22 cellular contexts compared by ENCODE assay signal in the genomic region with DNA sequence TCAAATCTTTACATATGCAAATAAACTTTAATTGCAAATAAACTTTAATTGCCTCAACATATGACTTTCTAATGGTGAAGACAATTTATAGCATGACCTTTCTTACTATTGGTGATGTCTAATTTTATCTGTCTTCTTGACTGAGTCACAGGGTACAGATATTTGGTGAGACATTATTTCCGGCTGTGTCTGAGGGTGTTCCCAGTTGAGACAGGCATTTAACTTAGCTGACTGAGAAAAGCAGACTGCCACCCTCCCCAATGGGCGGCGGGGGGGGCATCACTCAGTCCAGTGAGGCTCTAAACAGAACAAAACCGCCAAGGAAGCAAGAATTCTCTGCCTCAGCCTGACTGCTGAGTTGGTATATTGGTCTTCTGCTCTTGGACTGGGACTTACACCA.
DNase-seq lines count a peak whose midpoint lies in the region; ATAC-seq and TF ChIP-seq lines count a peak whose summit lies in the region.
"Had no signal": no experiment of that assay in that cellular context is flagged by ENCODE, and none has a peak within 500 bp of the region (broad histone marks: within the 10 kb centered on the region; RNA-seq: fewer than 3 reads in every experiment).

No MANE protein-coding gene starts in this region.

- H3K9me3 Mint-ChIP-seq in activated CD4-positive, alpha-beta T cell treated with anti-CD3 and anti-CD28 coated beads for 36 hours (ENCODE audit: low read depth) = no peaks in the 10 kb centered on the region
- H3K9me3 Mint-ChIP-seq: CD14-positive monocyte; HFFc6; stimulated activated effector memory CD8-positive, alpha-beta T cell treated with anti-CD3 and anti-CD28 coated beads, Interleukin-12 subunit alpha, Interleukin-12 subunit beta, amount 100 ng/mL, for 72 hours; T-helper 2 cell treated with Interferon-gamma antibody and Interleukin-4, amounts not matched to agents 5 μg/mL and 100 μg/mL, for 36 hours had no signal

- no peak overlapping the region for H3K4me3 Mint-ChIP-seq in activated CD4-positive, alpha-beta T cell treated with anti-CD3 and anti-CD28 coated beads for 36 hours
- H3K4me3 Mint-ChIP-seq: CD14-positive monocyte; HFFc6; stimulated activated effector memory CD8-positive, alpha-beta T cell treated with anti-CD3 and anti-CD28 coated beads, Interleukin-12 subunit alpha, Interleukin-12 subunit beta, amount 100 ng/mL, for 72 hours; T-helper 2 cell treated with Interferon-gamma antibody and Interleukin-4, amounts not matched to agents 5 μg/mL and 100 μg/mL, for 36 hours had no signal

- no peak overlapping the region for H3K27ac Mint-ChIP-seq in activated CD4-positive, alpha-beta T cell treated with anti-CD3 and anti-CD28 coated beads for 36 hours
- H3K27ac Mint-ChIP-seq: HFFc6; stimulated activated effector memory CD8-positive, alpha-beta T cell treated with anti-CD3 and anti-CD28 coated beads, Interleukin-12 subunit alpha, Interleukin-12 subunit beta, amount 100 ng/mL, for 72 hours; T-helper 2 cell treated with Interferon-gamma antibody and Interleukin-4, amounts not matched to agents 5 μg/mL and 100 μg/mL, for 36 hours had no signal

- ATAC-seq in activated CD4-positive, alpha-beta T cell treated with anti-CD3 and anti-CD28 coated beads for 36 hours = peak; percentile 70
- no peak for ATAC-seq in upper lobe of left lung (ENCODE audit: low FRiP score in 2 of 2)
- ATAC-seq: stimulated activated effector memory CD8-positive, alpha-beta T cell treated with anti-CD3 and anti-CD28 coated beads, Interleukin-12 subunit alpha, Interleukin-12 subunit beta, amount 100 ng/mL, for 72 hours had no signal

- peaks cover 0 to 17% (median 11%) of the 10 kb centered on the region in 4 donors for H3K4me1 ChIP-seq in upper lobe of left lung

- TF ChIP-seq EP300 in upper lobe of left lung (IDR thresholded peaks at IDR 0.05) = no peak

- TF ChIP-seq CTCF in upper lobe of left lung (IDR thresholded peaks at IDR 0.05) = no peak

- H3K4me1 Mint-ChIP-seq in activated CD4-positive, alpha-beta T cell treated with anti-CD3 and anti-CD28 coated beads for 36 hours = peaks cover 29% of the 10 kb centered on the region

- POLR2A ChIA-PET in activated CD4-positive, alpha-beta T cell treated with anti-CD3 and anti-CD28 coated beads for 36 hours (lab: Charles Lee) = no interaction called here

- H3K4me3 ChIP-seq in upper lobe of left lung = no peak overlapping the region
- H3K4me3 ChIP-seq: cardiac muscle cell, MG63, right atrium auricular region had no signal

- H3K36me3 ChIP-seq in upper lobe of left lung = peaks cover 11 to 65% (median 12%) of the 10 kb centered on the region in 4 donors

- H3K36me3 Mint-ChIP-seq in activated CD4-positive, alpha-beta T cell treated with anti-CD3 and anti-CD28 coated beads for 36 hours (ENCODE audit: low read depth) = peaks cover 52% of the 10 kb centered on the region

- peak; percentile 42 for DNase-seq in activated CD4-positive, alpha-beta T cell treated with anti-CD3 and anti-CD28 coated beads for 36 hours
- no peak for DNase-seq in activated CD4-positive, alpha-beta T cell treated with anti-CD3 and anti-CD28 coated beads, Interleukin-2, amount 50 U/mL, for 1 hour
- DNase-seq in AG20443 (ENCODE audit: low spot score) = peak; percentile 17
- peak; percentile 33 for DNase-seq in RPMI7951 (ENCODE audit: low read depth)
- peak; percentile 5 for DNase-seq in hepatic stellate cell (ENCODE audit: low spot score)
- no peak for DNase-seq in upper lobe of left lung
- no peak for DNase-seq in epidermal melanocyte (ENCODE audit: insufficient read length, low spot score)
- no peak for DNase-seq in erythroblast (lab: John Stamatoyannopoulos, UW)
- DNase-seq: 8988T; activated gamma-delta T cell treated with Interleukin-2 at 50 U/mL for 16 hours; DMS153; effector CD4-positive, alpha-beta T cell; HFFc6; kidney glomerular epithelial cell; MG63; NCI-H187; SHP77 treated with DMSO at 0.1 percent for 48 hours had no signal

- no peak overlapping the region for H3K27ac ChIP-seq in upper lobe of left lung
- H3K27ac ChIP-seq: cardiac muscle cell, right atrium auricular region had no signal

- H3K27me3 ChIP-seq in upper lobe of left lung = no peaks in the 10 kb centered on the region
- H3K27me3 ChIP-seq: cardiac muscle cell, MG63, right atrium auricular region had no signal

- intact Hi-C loops in activated CD4-positive, alpha-beta T cell treated with anti-CD3 and anti-CD28 coated beads for 36 hours (cut with DNase I, micrococcal nuclease) = no loop called here

- no peaks in the 10 kb centered on the region for H3K9me3 ChIP-seq in upper lobe of left lung
- H3K9me3 ChIP-seq: MG63, right atrium auricular region had no signal

- CTCF ChIA-PET in activated CD4-positive, alpha-beta T cell treated with anti-CD3 and anti-CD28 coated beads for 36 hours (lab: Charles Lee) = interaction anchor here (1.8 kb wide), 1 partner anchor 14 kb away, joined by 5 read pairs; no protein-coding TSS in a partner anchor

- WGBS in upper lobe of left lung, 2 donors = 85 to 100% methylated on average over 4 of the region's 4 CpGs

- no peaks in the 10 kb centered on the region for H3K27me3 Mint-ChIP-seq in activated CD4-positive, alpha-beta T cell treated with anti-CD3 and anti-CD28 coated beads for 36 hours

- TF ChIP-seq POLR2A in upper lobe of left lung (IDR thresholded peaks at IDR 0.05) = no peak
- no peak for TF ChIP-seq POLR2A in erythroblast (IDR thresholded peaks at IDR 0.05; ENCODE audit: low read length)

Comparison
In these comparisons a context has a peak if more than half of its experiments do, and no peak if none do; other contexts are left out.
1. DNase-seq: peak in activated CD4-positive, alpha-beta T cell treated with anti-CD3 and anti-CD28 coated beads for 36 hours (single experiment), AG20443 (single experiment), RPMI7951 (single experiment) and hepatic stellate cell (single experiment); none in activated CD4-positive, alpha-beta T cell treated with anti-CD3 and anti-CD28 coated beads, Interleukin-2, amount 50 U/mL, for 1 hour (single experiment), upper lobe of left lung (0 of 2), epidermal melanocyte (single experiment) and erythroblast (0 of 2).